ENCODE assay signal across 1 cellular context in genomic region chr6:108295676-108296075, GRCh38.
TF ChIP-seq lines count a peak whose summit lies in the region.

No MANE protein-coding gene starts in this region.

TF ChIP-seq in H1, 55 proteins besides CTCF, POLR2A, EP300 and RAD21 (continued from another document):
- TF ChIP-seq ZNF274 (IDR thresholded peaks at IDR 0.05; ENCODE audit: borderline replicate concordance, extremely low read depth, low read length) = no peak
- TF ChIP-seq CBX5 (IDR thresholded peaks at IDR 0.05; ENCODE audit: low read depth, low read length) = no peak
- TF ChIP-seq POLR2AphosphoS5 (IDR thresholded peaks at IDR 0.05; ENCODE audit: low read depth, low read length) = no peak
- no peak for TF ChIP-seq TAF7 (optimal IDR thresholded peaks at IDR 0.05; ENCODE audit: borderline replicate concordance, low read depth, low read length)
- no peak for TF ChIP-seq SRF (IDR thresholded peaks at IDR 0.05; ENCODE audit: low read depth, low read length)
- TF ChIP-seq E2F6 (IDR thresholded peaks at IDR 0.05) = no peak
- no peak for TF ChIP-seq SP2 (IDR thresholded peaks at IDR 0.05; ENCODE audit: low read length)
